28 cellular contexts compared by ENCODE assay signal in genomic region chr12:128521981-128522380, GRCh38.
"Had no signal": no experiment of that assay in that cellular context is flagged by ENCODE, and none has a peak within 500 bp of the region (broad histone marks: within the 10 kb centered on the region; RNA-seq: fewer than 3 reads in every experiment).

No MANE protein-coding gene starts in this region.

- H3K4me1 Mint-ChIP-seq: stimulated activated effector memory CD8-positive, alpha-beta T cell treated with anti-CD3 and anti-CD28 coated beads, Interleukin-12 subunit alpha, Interleukin-12 subunit beta, amount 100 ng/mL, for 72 hours; stimulated activated memory B cell treated with anti-CD40 and anti-IgM and Interleukin-4, amounts not matched to agents 10 μg/mL and 1 μg/mL and 100 μg/mL, for 72 hours; stimulated activated naive B cell treated with anti-CD40 and anti-IgM and Interleukin-4, amounts not matched to agents 10 μg/mL and 1 μg/mL and 100 μg/mL, for 72 hours; stimulated activated naive CD8-positive, alpha-beta T cell treated with anti-CD3 and anti-CD28 coated beads, Interleukin-15, amount 100 ng/mL, for 72 hours had no signal

- H3K27me3 ChIP-seq: stomach, suprapubic skin, testis, thyroid gland, tibial artery, tibial nerve, transverse colon, upper lobe of left lung, upper lobe of right lung, uterus, vagina had no signal

- ATAC-seq: stimulated activated effector memory CD8-positive, alpha-beta T cell treated with anti-CD3 and anti-CD28 coated beads, Interleukin-12 subunit alpha, Interleukin-12 subunit beta, amount 100 ng/mL, for 72 hours; stimulated activated memory B cell treated with anti-CD40 and anti-IgM and Interleukin-4, amounts not matched to agents 10 μg/mL and 1 μg/mL and 100 μg/mL, for 72 hours; stimulated activated naive B cell treated with anti-CD40 and anti-IgM and Interleukin-4, amounts not matched to agents 10 μg/mL and 1 μg/mL and 100 μg/mL, for 72 hours; stimulated activated naive CD8-positive, alpha-beta T cell treated with anti-CD3 and anti-CD28 coated beads, Interleukin-15, amount 100 ng/mL, for 72 hours; stimulated activated naive CD8-positive, alpha-beta T cell treated with anti-CD3 and anti-CD28 coated beads, Interleukin-15, Interleukin-2, amounts not matched to agents 100 U/mL and 50 U/mL, for 24 hours; upper lobe of right lung had no signal

- H3K36me3 Mint-ChIP-seq: stimulated activated effector memory CD8-positive, alpha-beta T cell treated with anti-CD3 and anti-CD28 coated beads, Interleukin-12 subunit alpha, Interleukin-12 subunit beta, amount 100 ng/mL, for 72 hours; stimulated activated memory B cell treated with anti-CD40 and anti-IgM and Interleukin-4, amounts not matched to agents 10 μg/mL and 1 μg/mL and 100 μg/mL, for 72 hours; stimulated activated naive B cell treated with anti-CD40 and anti-IgM and Interleukin-4, amounts not matched to agents 10 μg/mL and 1 μg/mL and 100 μg/mL, for 72 hours had no signal

- H3K4me3 ChIP-seq: stomach, suprapubic skin, testis, thoracic aorta, thyroid gland, tibial artery, tibial nerve, transverse colon, upper lobe of left lung, upper lobe of right lung, uterus, vagina had no signal

- H3K9me3 ChIP-seq: testis, thoracic aorta, thyroid gland, transverse colon, upper lobe of left lung, upper lobe of right lung, uterus, vagina had no signal

- FAIRE-seq: urothelium cell line had no signal

- H3K27ac ChIP-seq: stomach, suprapubic skin, testis, thoracic aorta, thyroid gland, tibial artery, tibial nerve, transverse colon, upper lobe of left lung, upper lobe of right lung, uterus, vagina had no signal

- H3K27me3 Mint-ChIP-seq: stimulated activated memory B cell treated with anti-CD40 and anti-IgM and Interleukin-4, amounts not matched to agents 10 μg/mL and 1 μg/mL and 100 μg/mL, for 72 hours; stimulated activated naive B cell treated with anti-CD40 and anti-IgM and Interleukin-4, amounts not matched to agents 10 μg/mL and 1 μg/mL and 100 μg/mL, for 72 hours; stimulated activated naive CD8-positive, alpha-beta T cell treated with anti-CD3 and anti-CD28 coated beads, Interleukin-15, amount 100 ng/mL, for 72 hours; stimulated activated naive CD8-positive, alpha-beta T cell treated with anti-CD3 and anti-CD28 coated beads, Interleukin-15, Interleukin-2, amounts not matched to agents 100 ng/mL and 50 ng/mL, for 24 hours had no signal

- DNase-seq: stimulated activated CD4-positive, alpha-beta T cell treated with anti-CD3 and anti-CD28 coated beads, Interleukin-2, amount 100 ng/mL, for 48 hours; stimulated activated CD4-positive, alpha-beta T cell treated with anti-CD3 and anti-CD28 coated beads, Interleukin-4, amount 100 ng/mL, for 1 hour; stimulated activated CD4-positive, alpha-beta T cell treated with anti-CD3 and anti-CD28 coated beads, Interleukin-4, amount 100 ng/mL, for 24 hours; stimulated activated CD4-positive, alpha-beta T cell treated with anti-CD3 and anti-CD28 coated beads, Interleukin-4, amount 100 ng/mL, for 4 hours; stimulated activated CD8-positive, alpha-beta memory T cell treated with anti-CD3 and anti-CD28 coated beads, Interleukin-4, amount 100 ng/mL, for 48 hours; stimulated activated naive B cell treated with anti-CD40 and anti-IgM and Interleukin-4, amounts not matched to agents 10 μg/mL and 1 μg/mL and 100 μg/mL, for 72 hours; stimulated activated naive CD4-positive, alpha-beta T cell; stimulated activated naive CD4-positive, alpha-beta T cell treated with Interleukin-2 at 50 U/mL for 16 hours; stimulated activated naive CD8-positive, alpha-beta T cell treated with anti-CD3 and anti-CD28 coated beads, Interleukin-15, amount 100 ng/mL, for 72 hours; stimulated activated naive CD8-positive, alpha-beta T cell treated with anti-CD3 and anti-CD28 coated beads, Interleukin-15, Interleukin-2, amounts not matched to agents 100 U/mL and 50 U/mL, for 24 hours; stomach; testis; thyroid gland; tibial artery; transverse colon; trophoblast cell; upper lobe of left lung; upper lobe of right lung; uterus had no signal

- H3K36me3 ChIP-seq: stomach, suprapubic skin, thoracic aorta, thyroid gland, tibial artery, tibial nerve, transverse colon, upper lobe of left lung, upper lobe of right lung, uterus, vagina had no signal

- H3K4me3 Mint-ChIP-seq: stimulated activated effector memory CD8-positive, alpha-beta T cell treated with anti-CD3 and anti-CD28 coated beads, Interleukin-12 subunit alpha, Interleukin-12 subunit beta, amount 100 ng/mL, for 72 hours; stimulated activated memory B cell treated with anti-CD40 and anti-IgM and Interleukin-4, amounts not matched to agents 10 μg/mL and 1 μg/mL and 100 μg/mL, for 72 hours; stimulated activated naive B cell treated with anti-CD40 and anti-IgM and Interleukin-4, amounts not matched to agents 10 μg/mL and 1 μg/mL and 100 μg/mL, for 72 hours; stimulated activated naive CD8-positive, alpha-beta T cell treated with anti-CD3 and anti-CD28 coated beads, Interleukin-15, amount 100 ng/mL, for 72 hours; stimulated activated naive CD8-positive, alpha-beta T cell treated with anti-CD3 and anti-CD28 coated beads, Interleukin-15, Interleukin-2, amounts not matched to agents 100 ng/mL and 50 ng/mL, for 24 hours; type B pancreatic cell had no signal

- H3K4me1 ChIP-seq: stomach, suprapubic skin, testis, thyroid gland, tibial artery, tibial nerve, transverse colon, upper lobe of left lung, upper lobe of right lung, uterus, vagina had no signal

- H3K9me3 Mint-ChIP-seq: stimulated activated effector memory CD8-positive, alpha-beta T cell treated with anti-CD3 and anti-CD28 coated beads, Interleukin-12 subunit alpha, Interleukin-12 subunit beta, amount 100 ng/mL, for 72 hours had no signal

- H3K27ac Mint-ChIP-seq: stimulated activated effector memory CD8-positive, alpha-beta T cell treated with anti-CD3 and anti-CD28 coated beads, Interleukin-12 subunit alpha, Interleukin-12 subunit beta, amount 100 ng/mL, for 72 hours; stimulated activated memory B cell treated with anti-CD40 and anti-IgM and Interleukin-4, amounts not matched to agents 10 μg/mL and 1 μg/mL and 100 μg/mL, for 72 hours; stimulated activated naive B cell treated with anti-CD40 and anti-IgM and Interleukin-4, amounts not matched to agents 10 μg/mL and 1 μg/mL and 100 μg/mL, for 72 hours; stimulated activated naive CD8-positive, alpha-beta T cell treated with anti-CD3 and anti-CD28 coated beads, Interleukin-15, amount 100 ng/mL, for 72 hours; stimulated activated naive CD8-positive, alpha-beta T cell treated with anti-CD3 and anti-CD28 coated beads, Interleukin-15, Interleukin-2, amounts not matched to agents 100 ng/mL and 50 ng/mL, for 24 hours; type B pancreatic cell had no signal
